11 cellular contexts compared by ENCODE assay signal in the genomic region with DNA sequence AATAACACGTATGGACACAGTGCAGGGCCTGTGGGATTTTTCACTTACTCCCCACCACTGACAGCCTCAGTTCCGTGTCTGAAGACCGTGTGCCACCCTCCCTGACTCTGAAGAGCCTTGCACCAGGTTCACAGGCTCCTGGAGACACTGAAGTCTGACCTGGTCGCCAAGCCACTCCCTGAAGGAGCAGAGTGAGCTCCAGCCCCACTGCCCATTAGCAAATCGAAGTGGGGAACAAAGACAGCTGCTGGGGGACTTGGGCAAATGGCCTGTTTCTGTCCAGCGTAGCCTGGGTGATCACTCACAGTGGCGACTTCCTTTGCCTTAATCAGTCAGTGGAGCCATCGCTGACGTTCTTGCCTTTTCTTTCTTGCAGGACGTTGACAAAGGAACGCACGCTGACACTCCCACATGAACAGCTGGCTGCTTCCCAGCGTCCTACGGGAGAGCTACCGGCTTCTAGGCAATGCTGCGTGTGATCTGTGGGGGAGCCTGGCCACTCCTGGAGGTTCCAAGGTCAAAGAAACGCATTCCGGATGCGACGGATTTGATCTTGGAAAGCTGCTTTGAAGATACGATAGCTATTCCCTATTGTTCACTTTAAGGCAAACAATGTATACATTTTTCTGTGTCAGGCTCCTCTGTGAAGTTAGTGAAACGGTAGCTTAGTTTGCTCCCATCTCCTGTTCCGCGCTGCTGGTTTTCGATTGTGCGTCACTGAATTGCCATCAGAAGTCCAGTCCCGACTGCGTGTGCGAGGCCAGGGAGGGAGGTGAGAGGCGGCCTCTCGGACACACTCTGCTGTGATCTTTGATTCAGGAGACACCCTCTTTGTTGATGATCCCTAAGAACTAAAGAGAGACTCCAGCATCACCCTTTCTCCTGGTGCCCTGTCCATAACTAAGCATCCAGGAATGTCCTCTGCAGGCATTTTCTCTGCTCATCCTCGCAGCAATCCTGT. TPM values are rescaled to one million over a fixed set of nuclear protein-coding genes. Genes with fewer than 3 reads are reported as not detected.
DNase-seq lines count a peak whose midpoint lies in the region; ATAC-seq, FAIRE-seq and TF ChIP-seq lines count a peak whose summit lies in the region.
"Not testable (repeated sequence)": the region's sequence is repeated elsewhere in the genome, so short reads cannot be mapped to it uniquely, and the experiment has no call there.
"Had no signal": no experiment of that assay in that cellular context is flagged by ENCODE, and none has a peak within 500 bp of the region (broad histone marks: within the 10 kb centered on the region; RNA-seq: fewer than 3 reads in every experiment).

No MANE protein-coding gene starts in this region.

- H3K4me1 ChIP-seq in K562 (replicated peaks in 1 of 2; ENCODE audit: control insufficient read depth in 2 of 2, insufficient read depth in 2 of 2, low read length in 2 of 2); endothelial cell of umbilical vein (ENCODE audit: control insufficient read depth, extremely low read depth, insufficient read depth, low read length); mucosa of descending colon (ENCODE audit: low read depth); ovary (ENCODE audit: insufficient read depth); testis: not testable (repeated sequence)

- ATAC-seq in K562 (peak; percentile 49), mucosa of descending colon (peak; percentile 78)

- H3K4me2 ChIP-seq in K562 (ENCODE audit: insufficient read depth, low read length); endothelial cell of umbilical vein (ENCODE audit: insufficient read depth, low read length): not testable (repeated sequence)

- FAIRE-seq in K562 (lab: Jason Lieb, UNC): peak; percentile 52
- peak; percentile 55 for FAIRE-seq in endothelial cell of umbilical vein (lab: Jason Lieb, UNC)
- FAIRE-seq in islet of Langerhans (lab: Jason Lieb, UNC): peak; percentile 97

- H3K4me3 ChIP-seq in K562; endothelial cell of umbilical vein (replicated peaks in 1 of 3; ENCODE audit: insufficient read depth in 1 of 3, low read depth in 1 of 3, low read length in 3 of 3); mucosa of descending colon; ovary; testis: not testable (repeated sequence)

- not testable (repeated sequence) for H3K27ac ChIP-seq in K562 (ENCODE audit: extremely low read depth, low read depth, low read length); endothelial cell of umbilical vein (ENCODE audit: insufficient read depth, low read depth, low read length); ovary
- H3K27ac ChIP-seq in testis: peak overlapping the region in 1 of 2 donors; percentile 12

- TF ChIP-seq EP300 in K562 (IDR thresholded peaks at IDR 0.05; ENCODE audit: low read length); ovary (IDR thresholded peaks at IDR 0.05): not testable (repeated sequence)

- not testable (repeated sequence) for H3K9ac ChIP-seq in K562 (ENCODE audit: insufficient read depth in 1 of 2, low read depth in 2 of 2, low read length in 2 of 2); endothelial cell of umbilical vein (replicated peaks; ENCODE audit: extremely low read depth, insufficient read depth, low read length)

- dilution Hi-C loops in endothelial cell of umbilical vein (cut with MboI; ENCODE audit: extremely low pct_ligation_motif_present, low sequenced_read_pairs): not testable (repeated sequence)

- CTCF ChIA-PET in K562 (lab: Yijun Ruan, JAX; ENCODE audit: low intra/inter-chr PET ratio); endothelial cell of umbilical vein (lab: Charles Lee): not testable (repeated sequence)

- not testable (repeated sequence) for H4K20me1 ChIP-seq in K562 (replicated peaks; ENCODE audit: control insufficient read depth, insufficient read depth, low read length); endothelial cell of umbilical vein (replicated peaks; ENCODE audit: control insufficient read depth, extremely low read depth, insufficient read depth, low read length)

- H3K9me3 ChIP-seq in K562 (replicated peaks; ENCODE audit: control insufficient read depth, insufficient read depth, low read depth, low read length); endothelial cell of umbilical vein (replicated peaks; ENCODE audit: control insufficient read depth, insufficient read depth, low read length); mucosa of descending colon; ovary; testis: not testable (repeated sequence)

- WGBS in K562 (ENCODE audit: insufficient coverage, low coverage, missing lambda C conversion rate): 12% methylated on average over 13 of the region's 32 CpGs
- 9 to 25% (median 12%) methylated on average over 27 to 29 of the region's 32 CpGs for WGBS in ovary, 3 donors
- WGBS in testis, 2 donors: 24 to 44% methylated on average over 15 to 18 of the region's 32 CpGs

- in situ Hi-C loops in K562 (cut with MboI): not testable (repeated sequence)

- TF ChIP-seq RAD21 in K562 (CRISPR knock-in tag; conservative IDR thresholded peaks at IDR 0.05 in 1 of 2, IDR thresholded peaks at IDR 0.05 in 1 of 2): not testable (repeated sequence)

- POLR2A ChIA-PET in K562 (lab: Yijun Ruan, JAX); endothelial cell of umbilical vein (lab: Charles Lee): not testable (repeated sequence)

- BruUV-seq in K562 (replicated peaks; lab: Mats Ljungman, UMichigan); endothelial cell of umbilical vein (replicated peaks; lab: Mats Ljungman, UMichigan): not testable (repeated sequence)

- H2AFZ ChIP-seq in K562 (ENCODE audit: low read depth, low read length); endothelial cell of umbilical vein (ENCODE audit: low read depth, low read length): not testable (repeated sequence)

- intact Hi-C loops in K562 (cut with micrococcal nuclease); endothelial cell of umbilical vein (cut with micrococcal nuclease); mucosa of descending colon (cut with DNase I, micrococcal nuclease); ovary (cut with DNase I); testis (cut with DNase I; ENCODE audit: low total_unique reads): not testable (repeated sequence)

- H3K9me1 ChIP-seq in K562 (ENCODE audit: control insufficient read depth, insufficient read depth, low read length); endothelial cell of umbilical vein (replicated peaks; ENCODE audit: control insufficient read depth, extremely low read depth, insufficient read depth, low read length): not testable (repeated sequence)

- DNase-seq in DMS79 treated with DMSO at 0.1 percent for 48 hours (lab: John Stamatoyannopoulos, UW) (peak; percentile 11), mucosa of descending colon (peak in 2 of 3 donors; percentile 38 to 64), ovary (peak in 3 of 5 donors; percentile 32 to 72 (median 34)), testis (peak; percentile 57)
- DNase-seq in K562 (ENCODE audit: extremely low read depth in 1 of 4, low spot score in 3 of 4); endothelial cell of umbilical vein (ENCODE audit: low read depth, low spot score): not testable (repeated sequence)

- TF ChIP-seq POLR2A in K562 (conservative IDR thresholded peaks at IDR 0.05); endothelial cell of umbilical vein (IDR thresholded peaks at IDR 0.05; ENCODE audit: low read depth, low read length); ovary (IDR thresholded peaks at IDR 0.05); testis (IDR thresholded peaks at IDR 0.05): not testable (repeated sequence)

- not testable (repeated sequence) for TF ChIP-seq CTCF in K562 (IDR thresholded peaks at IDR 0.05 in 2 of 3, conservative IDR thresholded peaks at IDR 0.05 in 1 of 3; ENCODE audit: insufficient read depth in 2 of 3, low read depth in 1 of 3, low read length in 3 of 3); endothelial cell of umbilical vein (IDR thresholded peaks at IDR 0.05; ENCODE audit: extremely low read depth in 1 of 2, insufficient read depth in 1 of 2, low read depth in 1 of 2, low read length in 2 of 2); mucosa of descending colon (IDR thresholded peaks at IDR 0.05); ovary (IDR thresholded peaks at IDR 0.05); testis (IDR thresholded peaks at IDR 0.05)

- not testable (repeated sequence) for H3K36me3 ChIP-seq in K562 (ENCODE audit: control insufficient read depth, insufficient read depth, low read length); endothelial cell of umbilical vein (ENCODE audit: control insufficient read depth in 2 of 2, extremely low read depth in 1 of 2, insufficient read depth in 2 of 2, low read length in 2 of 2); mucosa of descending colon (ENCODE audit: low read depth); ovary; testis (ENCODE audit: low read depth, missing control alignments)

- H3K27me3 ChIP-seq in K562 (ENCODE audit: control insufficient read depth in 2 of 2, insufficient read depth in 2 of 2, low read length in 2 of 2): peaks cover 11 to 34% of the 10 kb centered on the region in 2 experiments; a peak in 4 of 5 replicates
- H3K27me3 ChIP-seq in endothelial cell of umbilical vein (ENCODE audit: control insufficient read depth in 2 of 2, insufficient read depth in 2 of 2, low read length in 2 of 2); ovary; testis: not testable (repeated sequence)

- not testable (repeated sequence) for H3K79me2 ChIP-seq in K562 (ENCODE audit: control insufficient read depth, insufficient read depth, low read length); endothelial cell of umbilical vein (ENCODE audit: control insufficient read depth, insufficient read depth, low read length)

RNA-seq across cellular contexts. Expression of gene UNC93A, which starts 24.6 kb away (rescaled TPM):
- total RNA-seq in K562 (2011; cell fraction: chromatin; rRNA removed; ENCODE audit: low replicate concordance): not detected in 2 replicates
- total RNA-seq in K562 (2011; cell fraction: nucleolus; rRNA removed): not detected in 2 replicates
- total RNA-seq in K562 (2011; cell fraction: nucleoplasm; rRNA removed): not detected in 2 replicates
- total RNA-seq in K562 (2014; rRNA removed) (not detected in 2 replicates), K562 (2014; rRNA removed; fragmentation: Illumina TruSeq; extraction: Trizol) (not detected in 2 replicates), K562 (2015; rRNA removed; fragmentation: Illumina TruSeq; extraction: Trizol) (not detected in 2 replicates), K562 (2021) (not detected in 2 replicates), endothelial cell of umbilical vein (not detected in 2 replicates), mucosa of descending colon (1 to 10 TPM in 1 of 3 donors, not detected in 2; 2.1 TPM), ovary (under 1 TPM in 3 of 7 donors, not detected in 4; 0.41 to 0.92 (median 0.42) TPM), testis (under 1 TPM in 1 of 2 donors, not detected in 1; 0.39 TPM)
- polyA plus RNA-seq in K562 (2011; rRNA removed) (not detected in 2 replicates), K562 (2014; fragmentation: Illumina TruSeq; extraction: Trizol) (not detected in 2 replicates), K562 (2014; fragmentation: Nextera tagmentation; extraction: Ambion mirVana) (not detected), K562 (2014; rRNA removed) (not detected in 2 replicates), endothelial cell of umbilical vein (not detected in 2 replicates), ovary (not detected), testis (ENCODE audit: insufficient read depth, low read depth, low replicate concordance) (not detected)
- polyA plus RNA-seq in K562 (2011; cell fraction: cytosol; rRNA removed): not detected in 2 replicates
- not detected in 2 replicates for polyA plus RNA-seq in K562 (2011; cell fraction: nucleus; rRNA removed)
- polyA plus RNA-seq in K562 (2012): not detected in 2 replicates
- not detected in 2 replicates for polyA minus RNA-seq in K562 (2011; rRNA and poly(A)+ RNA removed)
- not detected in 2 replicates for polyA minus RNA-seq in K562 (2011; cell fraction: cytosol; rRNA and poly(A)+ RNA removed)
- not detected in 2 replicates for polyA minus RNA-seq in K562 (2011; cell fraction: nucleus; rRNA and poly(A)+ RNA removed)
- not detected in 2 replicates for polyA plus RNA-seq in endothelial cell of umbilical vein (2011; cell fraction: cytosol; rRNA removed)
- not detected in 2 replicates for polyA plus RNA-seq in endothelial cell of umbilical vein (2011; cell fraction: nucleus; rRNA removed)
- polyA plus RNA-seq in endothelial cell of umbilical vein (2012): not detected in 2 replicates
- polyA minus RNA-seq in endothelial cell of umbilical vein: not detected in 2 replicates
- polyA minus RNA-seq in endothelial cell of umbilical vein (2011; cell fraction: cytosol; rRNA and poly(A)+ RNA removed): not detected
- 0.58 TPM in 1 of 2 replicates, not detected in the other for polyA minus RNA-seq in endothelial cell of umbilical vein (2011; cell fraction: nucleus; rRNA and poly(A)+ RNA removed)
- total RNA-seq: CD4-positive, CD25-positive, alpha-beta regulatory T cell; Daoy; Right ventricle myocardium inferior had no signal
- polyA plus RNA-seq: BJ; CD4-positive, CD25-positive, alpha-beta regulatory T cell had no signal

RNA-seq across cellular contexts. Expression of gene TTLL2, which starts 58.4 kb away (rescaled TPM):
- total RNA-seq in K562 (2011; cell fraction: chromatin; rRNA removed; ENCODE audit: low replicate concordance): not detected in 2 replicates
- not detected in 2 replicates for total RNA-seq in K562 (2011; cell fraction: nucleolus; rRNA removed)
- total RNA-seq in K562 (2011; cell fraction: nucleoplasm; rRNA removed): not detected in 2 replicates
- not detected in 2 replicates for total RNA-seq in K562 (2014; rRNA removed)
- not detected in 2 replicates for total RNA-seq in K562 (2014; rRNA removed; fragmentation: Illumina TruSeq; extraction: Trizol)
- total RNA-seq in K562 (2015; rRNA removed; fragmentation: Illumina TruSeq; extraction: Trizol): not detected in 2 replicates
- not detected in 2 replicates for total RNA-seq in K562 (2021)
- not detected in 2 replicates for polyA plus RNA-seq in K562 (2011; rRNA removed)
- polyA plus RNA-seq in K562 (2011; cell fraction: cytosol; rRNA removed): not detected in 2 replicates
- not detected in 2 replicates for polyA plus RNA-seq in K562 (2011; cell fraction: nucleus; rRNA removed)
- not detected in 2 replicates for polyA plus RNA-seq in K562 (2012)
- not detected in 2 replicates for polyA plus RNA-seq in K562 (2014; fragmentation: Illumina TruSeq; extraction: Trizol)
- polyA plus RNA-seq in K562 (2014; fragmentation: Nextera tagmentation; extraction: Ambion mirVana): not detected
- not detected in 2 replicates for polyA plus RNA-seq in K562 (2014; rRNA removed)
- polyA minus RNA-seq in K562 (2011; rRNA and poly(A)+ RNA removed): not detected in 2 replicates
- polyA minus RNA-seq in K562 (2011; cell fraction: cytosol; rRNA and poly(A)+ RNA removed): not detected in 2 replicates
- not detected in 2 replicates for polyA minus RNA-seq in K562 (2011; cell fraction: nucleus; rRNA and poly(A)+ RNA removed)
- total RNA-seq in endothelial cell of umbilical vein: not detected in 2 replicates
- not detected in 2 replicates for polyA plus RNA-seq in endothelial cell of umbilical vein
- polyA plus RNA-seq in endothelial cell of umbilical vein (2011; cell fraction: cytosol; rRNA removed): not detected in 2 replicates
- polyA plus RNA-seq in endothelial cell of umbilical vein (2011; cell fraction: nucleus; rRNA removed): not detected in 2 replicates
- polyA plus RNA-seq in endothelial cell of umbilical vein (2012): not detected in 2 replicates
- not detected in 2 replicates for polyA minus RNA-seq in endothelial cell of umbilical vein
- polyA minus RNA-seq in endothelial cell of umbilical vein (2011; cell fraction: cytosol; rRNA and poly(A)+ RNA removed): not detected
- not detected in 2 replicates for polyA minus RNA-seq in endothelial cell of umbilical vein (2011; cell fraction: nucleus; rRNA and poly(A)+ RNA removed)
- not detected for total RNA-seq in mucosa of descending colon
- total RNA-seq in ovary: not detected
- polyA plus RNA-seq in ovary: not detected
- total RNA-seq in testis: 10 to 100 TPM; 12.3 to 46.2 TPM
- polyA plus RNA-seq in testis (ENCODE audit: insufficient read depth, low read depth, low replicate concordance): 40.6 TPM
- total RNA-seq: CD4-positive, CD25-positive, alpha-beta regulatory T cell; Daoy; Right ventricle myocardium inferior had no signal
- polyA plus RNA-seq: BJ; CD4-positive, CD25-positive, alpha-beta regulatory T cell had no signal

Comparison
In these comparisons a context has a peak if more than half of its experiments do, and no peak if none do; other contexts are left out.
1. RNA of gene TTLL2, which starts 58.4 kb away (total RNA-seq): 12.3 to 46.2 TPM in testis; not detected in K562, not detected in endothelial cell of umbilical vein, not detected in mucosa of descending colon and not detected in ovary; every median in the first group is over 10 times any median in the second.